19 cellular contexts compared by ENCODE assay signal in the genomic region with DNA sequence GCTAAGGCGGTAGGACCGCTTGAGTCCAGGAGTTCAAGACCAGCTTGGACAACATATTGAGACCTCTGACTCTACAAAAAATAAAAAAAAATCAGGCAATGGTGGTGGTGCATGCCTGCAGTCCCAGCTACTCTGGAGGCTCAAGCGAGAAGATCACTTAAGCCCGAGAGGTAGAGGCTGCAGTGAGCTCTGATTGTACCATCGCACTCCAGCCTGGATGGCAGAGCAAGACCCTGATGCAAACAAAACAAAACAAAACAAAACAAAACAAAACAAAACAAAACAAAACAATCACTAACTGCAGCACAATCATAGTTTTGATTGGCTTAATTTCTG. TPM values are rescaled to one million over a fixed set of nuclear protein-coding genes. Genes with fewer than 3 reads are reported as not detected.
DNase-seq lines count a peak whose midpoint lies in the region; ATAC-seq and TF ChIP-seq lines count a peak whose summit lies in the region.
"Had no signal": no experiment of that assay in that cellular context is flagged by ENCODE, and none has a peak within 500 bp of the region (broad histone marks: within the 10 kb centered on the region; RNA-seq: fewer than 3 reads in every experiment).

No MANE protein-coding gene starts in this region.

- peak overlapping the region in 2 of 11 experiments; percentile 3 to 68; a peak in 1 of 22 replicates for H3K9ac ChIP-seq in BLaER1 treated with 17β-estradiol and CSF1 and Interleukin-3, amounts not matched to agents 10 nM and 100 nM
- H3K9ac ChIP-seq in HCT116 (ENCODE audit: low read length) (peak overlapping the region; percentile 83), trophoblast cell (ENCODE audit: low read length) (no peak overlapping the region)

- no CpG with 5 or more reads among the region's 5 CpGs for WGBS in trophoblast cell (ENCODE audit: extremely low coverage, insufficient coverage, insufficient read length)

- no peak overlapping the region for H3K4me3 ChIP-seq in BLaER1 treated with 17β-estradiol and CSF1 and Interleukin-3, amounts not matched to agents 10 nM and 100 nM
- H3K4me3 ChIP-seq in HCT116 (replicated peaks in 1 of 2; ENCODE audit: low read depth in 1 of 2, low read length in 2 of 2) (no peak overlapping the region), dorsolateral prefrontal cortex (no peak overlapping the region), trophoblast cell (ENCODE audit: low read depth, low read length) (no peak overlapping the region), A673 (ENCODE audit: low read depth, low read length, poor library complexity, severe bottlenecking) (no peak overlapping the region)
- H3K4me3 ChIP-seq: left ventricle myocardium inferior had no signal

- peak overlapping the region; percentile 67 for H4K91ac ChIP-seq in trophoblast cell (ENCODE audit: low read depth, low read length)

- H3K18ac ChIP-seq in trophoblast cell (ENCODE audit: low read length): no peak overlapping the region

- H3K4me1 ChIP-seq in BLaER1 treated with 17β-estradiol and CSF1 and Interleukin-3, amounts not matched to agents 10 nM and 100 nM: peaks cover 42 to 50% (median 46%) of the 10 kb centered on the region in 10 experiments
- peaks cover 41 to 48% of the 10 kb centered on the region in 2 experiments for H3K4me1 ChIP-seq in HCT116 (ENCODE audit: control insufficient read depth in 1 of 2, insufficient read depth in 2 of 2, low read length in 2 of 2)
- H3K4me1 ChIP-seq in trophoblast cell (ENCODE audit: control insufficient read depth in 1 of 2, insufficient read depth in 2 of 2, low read length in 2 of 2): peaks cover 27 to 31% of the 10 kb centered on the region in 2 experiments
- peaks cover 11% of the 10 kb centered on the region for H3K4me1 ChIP-seq in A673 (ENCODE audit: insufficient read depth, low read length, poor library complexity, severe bottlenecking)

- no peak for ATAC-seq in HCT116
- ATAC-seq: Right ventricle myocardium inferior, T-helper 17 cell had no signal

- RAD21 ChIA-PET in HCT116 (lab: Charles Lee; ENCODE audit: low non-redundant PET in 1 of 2, low total read pairs in 2 of 2, uncharacterized antibody in 2 of 2, unreplicated experiment in 2 of 2): interaction anchor here in 1 of 2 experiments (0.6 kb wide), 1 partner anchor 80 kb away, joined by 3 read pairs; no protein-coding TSS in a partner anchor

- BruUV-seq in HCT116 (replicated peaks; lab: Mats Ljungman, UMichigan) (no TSS peak), A673 (replicated peaks; lab: Mats Ljungman, UMichigan) (no TSS peak)

- H3K27me3 ChIP-seq in BLaER1 treated with 17β-estradiol and CSF1 and Interleukin-3, amounts not matched to agents 10 nM and 100 nM: peaks cover 7 to 26% (median 17%) of the 10 kb centered on the region in 11 experiments
- H3K27me3 ChIP-seq in HCT116 (ENCODE audit: insufficient read depth, low read length) (no peaks in the 10 kb centered on the region), dorsolateral prefrontal cortex (no peaks in the 10 kb centered on the region), trophoblast cell (ENCODE audit: insufficient read depth, low read length) (no peaks in the 10 kb centered on the region), A673 (replicated peaks; ENCODE audit: insufficient read depth, low read depth, low read length, poor library complexity) (no peaks in the 10 kb centered on the region)

- H3K4me2 ChIP-seq in BLaER1 treated with 17β-estradiol and CSF1 and Interleukin-3, amounts not matched to agents 10 nM and 100 nM: peak overlapping the region; percentile 36 to 89 (median 80); a peak in 21 of 22 replicates
- H3K4me2 ChIP-seq in HCT116 (ENCODE audit: low read length) (no peak overlapping the region), trophoblast cell (ENCODE audit: low read length) (no peak overlapping the region)

- H3K23ac ChIP-seq in trophoblast cell (ENCODE audit: low read length): no peak overlapping the region

- CTCF ChIA-PET in HCT116 (lab: Charles Lee) (no interaction called here), A673 (lab: Charles Lee) (no interaction called here)

- peaks cover 42% of the 10 kb centered on the region for H3K79me1 ChIP-seq in trophoblast cell (ENCODE audit: low read length)

- H2BK5ac ChIP-seq in trophoblast cell (ENCODE audit: low read depth, low read length, poor library complexity): peak overlapping the region; percentile 8

- POLR2A ChIA-PET in HCT116 (lab: Charles Lee): no interaction called here
- POLR2A ChIA-PET in A673 (lab: Charles Lee; ENCODE audit: low non-redundant PET): no interaction called here

- H4K12ac ChIP-seq in trophoblast cell (ENCODE audit: low read depth, low read length): no peak overlapping the region

- intact Hi-C loops in HCT116 (cut with micrococcal nuclease): no loop called here
- intact Hi-C loops in dorsolateral prefrontal cortex (cut with DNase I): no loop called here
- intact Hi-C loops in A673 (cut with micrococcal nuclease; ENCODE audit: unreplicated experiment): no loop called here

- H3K36me3 ChIP-seq in BLaER1 treated with 17β-estradiol and CSF1 and Interleukin-3, amounts not matched to agents 10 nM and 100 nM: peaks cover 0 to 12% (median 7%) of the 10 kb centered on the region in 11 experiments; a peak in 8 of 22 replicates
- H3K36me3 ChIP-seq in HCT116 (ENCODE audit: control insufficient read depth in 1 of 2, insufficient read depth in 2 of 2, low read length in 2 of 2): peaks cover 0 to 4% of the 10 kb centered on the region in 2 experiments; a peak in 2 of 4 replicates
- peaks cover 0 to 1% of the 10 kb centered on the region in 2 experiments for H3K36me3 ChIP-seq in trophoblast cell (ENCODE audit: control insufficient read depth in 1 of 2, insufficient read depth in 2 of 2, low read length in 2 of 2)
- H3K36me3 ChIP-seq in A673 (ENCODE audit: insufficient read depth, low read length, poor library complexity, severe bottlenecking): peaks cover 6% of the 10 kb centered on the region

- no peak overlapping the region for H2AK5ac ChIP-seq in trophoblast cell (ENCODE audit: low read length)

- peak overlapping the region in 8 of 11 experiments; percentile 51 to 79 (median 72); a peak in 10 of 22 replicates for H3K27ac ChIP-seq in BLaER1 treated with 17β-estradiol and CSF1 and Interleukin-3, amounts not matched to agents 10 nM and 100 nM
- H3K27ac ChIP-seq in HCT116 (ENCODE audit: low read depth, low read length): no peak overlapping the region
- H3K27ac ChIP-seq in dorsolateral prefrontal cortex: peak overlapping the region in 36 of 59 donors; percentile 3 to 83 (median 54)
- peak overlapping the region; percentile 49 for H3K27ac ChIP-seq in trophoblast cell (ENCODE audit: low read depth, low read length)
- H3K27ac ChIP-seq in A673 (ENCODE audit: low read depth, low read length, poor library complexity, severe bottlenecking): no peak overlapping the region
- H3K27ac ChIP-seq: left ventricle myocardium inferior had no signal

- H3K9me2 ChIP-seq in HCT116 (ENCODE audit: insufficient read depth): no peaks in the 10 kb centered on the region

- no peaks in the 10 kb centered on the region for H3K9me3 ChIP-seq in BLaER1 treated with 17β-estradiol and CSF1 and Interleukin-3, amounts not matched to agents 10 nM and 100 nM (replicated peaks in 1 of 11)
- H3K9me3 ChIP-seq in HCT116 (ENCODE audit: control insufficient read depth in 1 of 2, insufficient read depth in 1 of 2, low read depth in 1 of 2, low read length in 2 of 2) (no peaks in the 10 kb centered on the region), trophoblast cell (ENCODE audit: insufficient read depth, low read depth, low read length) (no peaks in the 10 kb centered on the region), A673 (ENCODE audit: low read depth, low read length, poor library complexity, severe bottlenecking) (no peaks in the 10 kb centered on the region)
- H3K9me3 ChIP-seq: left ventricle myocardium inferior had no signal

- no peak overlapping the region for H2BK120ac ChIP-seq in trophoblast cell (ENCODE audit: insufficient read depth, low read length, poor library complexity)

- peak overlapping the region; percentile 31 for H4K8ac ChIP-seq in trophoblast cell (ENCODE audit: low read depth, low read length)

- H3K79me2 ChIP-seq in HCT116 (ENCODE audit: insufficient read depth, low read length) (peaks cover 21% of the 10 kb centered on the region), trophoblast cell (ENCODE audit: control insufficient read depth, insufficient read depth, low read length, poor library complexity) (peaks cover 15% of the 10 kb centered on the region)

- no peak for DNase-seq in HCT116 (ENCODE audit: low read depth, low spot score)
- no peak for DNase-seq in dorsolateral prefrontal cortex
- DNase-seq in trophoblast cell: no peak
- no peak for DNase-seq in dermis blood vessel endothelial cell
- DNase-seq in A673 (ENCODE audit: low spot score): no peak
- DNase-seq in stimulated activated CD4-positive, alpha-beta T cell treated with anti-CD3 and anti-CD28 coated beads, Interleukin-1b, Interleukin-23, amount 100 ng/mL, for 48 hours: no peak
- DNase-seq: activated CD4-positive, CD25-positive, alpha-beta regulatory T cell treated with anti-CD3 and anti-CD28 coated beads, Interleukin-2, amount 50 U/mL, for 72 hours; activated T-cell treated with anti-CD3 and anti-CD28 coated beads, Interleukin-2, amount 50 U/mL, for 1 hour; AML-193; HCEC 1CT; left ventricle myocardium inferior; NCI-H1694; NCI-H226; T-helper 17 cell had no signal

- H3K14ac ChIP-seq in trophoblast cell (ENCODE audit: low read length): no peak overlapping the region

- peak overlapping the region; percentile 38 for H2BK12ac ChIP-seq in trophoblast cell (ENCODE audit: low read length)

- TF ChIP-seq CTCF in HCT116 (IDR thresholded peaks at IDR 0.05 in 2 of 3, conservative IDR thresholded peaks at IDR 0.05 in 1 of 3; ENCODE audit: borderline replicate concordance in 1 of 3, insufficient read depth in 1 of 3, low read depth in 2 of 3, low read length in 2 of 3) (no peak), dorsolateral prefrontal cortex (IDR thresholded peaks at IDR 0.05 in 54 of 56, conservative IDR thresholded peaks at IDR 0.05 in 2 of 56; ENCODE audit: low read depth in 1 of 56, partially characterized antibody in 56 of 56) (no peak), A673 (conservative IDR thresholded peaks at IDR 0.05; ENCODE audit: low read depth, low read length) (no peak)

- TF ChIP-seq POLR2A in HCT116 (IDR thresholded peaks at IDR 0.05; ENCODE audit: borderline replicate concordance, extremely low read depth, insufficient read depth, insufficient read length): no peak

- H3K4ac ChIP-seq in trophoblast cell (ENCODE audit: low read depth, low read length): no peak overlapping the region

- H4K20me1 ChIP-seq in BLaER1 treated with 17β-estradiol and CSF1 and Interleukin-3, amounts not matched to agents 10 nM and 100 nM: peaks cover 0 to 2% (median 0%) of the 10 kb centered on the region in 11 experiments; a peak in 1 of 22 replicates
- no peaks in the 10 kb centered on the region for H4K20me1 ChIP-seq in HCT116 (ENCODE audit: insufficient read depth)

- H2AFZ ChIP-seq in HCT116 (ENCODE audit: low read depth, low read length, poor library complexity, severe bottlenecking) (no peak overlapping the region), trophoblast cell (ENCODE audit: insufficient read depth, low read length, poor library complexity) (no peak overlapping the region)

- TF ChIP-seq RAD21 in HCT116 (IDR thresholded peaks at IDR 0.05; ENCODE audit: low read depth): no peak

RNA-seq across cellular contexts. Expression of gene BANP, which starts 2.5 kb away (rescaled TPM):
- total RNA-seq in HCT116 (2021; ENCODE audit: unreplicated experiment) (37.2 TPM), dorsolateral prefrontal cortex (10 to 100 TPM; 17.6 to 85.0 (median 34.7) TPM), dermis blood vessel endothelial cell (23.5 and 36.4 TPM in 2 replicates), A673 (2021) (35.2 and 44.3 TPM in 2 replicates)
- polyA plus RNA-seq in HCT116 (2012): 19.0 and 19.9 TPM in 2 replicates
- polyA plus RNA-seq in trophoblast cell (2013): 30.9 and 33.0 TPM in 2 replicates

RNA-seq across cellular contexts. Expression of gene CA5A, which starts 12.4 kb away (rescaled TPM):
- not detected for total RNA-seq in HCT116 (2021; ENCODE audit: unreplicated experiment)
- 0.03 TPM in 1 of 2 replicates, not detected in the other for polyA plus RNA-seq in HCT116 (2012)
- total RNA-seq in dorsolateral prefrontal cortex: 1 to 10 TPM in 22 of 120 experiments, under 1 TPM in 64, not detected in 34; 0.06 to 2.7 (median 0.56) TPM
- polyA plus RNA-seq in trophoblast cell (2013): not detected in 2 replicates
- not detected in 2 replicates for total RNA-seq in dermis blood vessel endothelial cell
- not detected in 2 replicates for total RNA-seq in A673 (2021)
- total RNA-seq: cerebellum, fibroblast of villous mesenchyme, left ventricle myocardium inferior, posterior vena cava, Right ventricle myocardium inferior, T-helper 17 cell had no signal

Comparison
In these comparisons a context has a peak if more than half of its experiments do, and no peak if none do; other contexts are left out.
1. H3K27ac ChIP-seq: peak in BLaER1 treated with 17β-estradiol and CSF1 and Interleukin-3, amounts not matched to agents 10 nM and 100 nM (8 of 11), dorsolateral prefrontal cortex (36 of 59) and trophoblast cell (single experiment); none in HCT116 (single experiment) and A673 (single experiment).
2. H3K4me2 ChIP-seq: peak in BLaER1 treated with 17β-estradiol and CSF1 and Interleukin-3, amounts not matched to agents 10 nM and 100 nM (11 of 11); none in HCT116 (single experiment) and trophoblast cell (single experiment).